In genomic region chr2:133862400-133862977, GRCh38 we compare ENCODE assay signal across 27 cellular contexts.
DNase-seq lines count a peak whose midpoint lies in the region; ATAC-seq and TF ChIP-seq lines count a peak whose summit lies in the region.
"Had no signal": no experiment of that assay in that cellular context is flagged by ENCODE, and none has a peak within 500 bp of the region (broad histone marks: within the 10 kb centered on the region; RNA-seq: fewer than 3 reads in every experiment).

No MANE protein-coding gene starts in this region.

- BruUV-seq in MCF 10A (replicated peaks; lab: Mats Ljungman, UMichigan), result no TSS peak

- H3K36me3 Mint-ChIP-seq in MCF 10A (ENCODE audit: insufficient read depth, unreplicated experiment), result no peaks in the 10 kb centered on the region
- no peaks in the 10 kb centered on the region for H3K36me3 Mint-ChIP-seq in CD4-positive, alpha-beta T cell (ENCODE audit: low read depth)
- H3K36me3 Mint-ChIP-seq: CD8-positive, alpha-beta T cell had no signal

- H3K4me3 Mint-ChIP-seq in MCF 10A (ENCODE audit: unreplicated experiment), result no peak overlapping the region
- no peak overlapping the region for H3K4me3 Mint-ChIP-seq in CD4-positive, alpha-beta T cell
- H3K4me3 Mint-ChIP-seq: CD8-positive, alpha-beta T cell; HFFc6; IgD-negative memory B cell had no signal

- no peak for TF ChIP-seq EP300 in stomach (IDR thresholded peaks at IDR 0.05)

- peaks cover 0 to 6% (median 0%) of the 10 kb centered on the region in 4 donors for H3K4me1 ChIP-seq in stomach
- H3K4me1 ChIP-seq: A549; BLaER1 treated with 17β-estradiol and CSF1 and Interleukin-3, amounts not matched to agents 10 nM and 100 nM; Caco-2; HAP-1 had no signal

- TF ChIP-seq CTCF in fibroblast of the aortic adventitia (IDR thresholded peaks at IDR 0.05; ENCODE audit: insufficient read depth, low read length) (no peak), stomach (IDR thresholded peaks at IDR 0.05) (no peak), MCF 10A (IDR thresholded peaks at IDR 0.05; ENCODE audit: unreplicated experiment) (no peak)
- TF ChIP-seq CTCF in CD4-positive, alpha-beta T cell (IDR thresholded peaks at IDR 0.05), result no peak

- H3K9me3 Mint-ChIP-seq in MCF 10A (ENCODE audit: unreplicated experiment), result peaks cover 8% of the 10 kb centered on the region
- H3K9me3 Mint-ChIP-seq in CD4-positive, alpha-beta T cell, result no peaks in the 10 kb centered on the region
- H3K9me3 Mint-ChIP-seq: CD8-positive, alpha-beta T cell; HFFc6 had no signal

- peaks cover 11% of the 10 kb centered on the region for H3K27me3 Mint-ChIP-seq in MCF 10A (ENCODE audit: insufficient read depth, unreplicated experiment)
- H3K27me3 Mint-ChIP-seq in CD4-positive, alpha-beta T cell, result peaks cover 34% of the 10 kb centered on the region

- H3K4me3 ChIP-seq in fibroblast of the aortic adventitia (ENCODE audit: low read depth, low read length) (no peak overlapping the region), stomach (no peak overlapping the region)
- H3K4me3 ChIP-seq: A549; BLaER1 treated with 17β-estradiol and CSF1 and Interleukin-3, amounts not matched to agents 10 nM and 100 nM; HAP-1 had no signal

- peak; percentile 54 for DNase-seq in HT1080 (ENCODE audit: low read depth)
- DNase-seq in NCI-H2029 treated with DMSO at 0.1 percent for 48 hours (lab: John Stamatoyannopoulos, UW), result peak; percentile 11
- DNase-seq in fibroblast of the aortic adventitia (ENCODE audit: low read depth), result peak; percentile 59
- no peak for DNase-seq in sciatic nerve (ENCODE audit: low spot score)
- no peak for DNase-seq in stomach
- DNase-seq in MCF 10A (ENCODE audit: unreplicated experiment), result no peak
- no peak for DNase-seq in CD4-positive, alpha-beta T cell
- DNase-seq: AML-193; Caco-2; CD8-positive, alpha-beta T cell; GF-D8; GOT3; HFFc6; NCI-H1092 treated with DMSO at 0.1 percent for 48 hours; NCI-H1436; NCI-H187; NCI-H2107; NCI-H524; NCI-H748 treated with DMSO at 0.1 percent for 48 hours; NK-92 treated with Interleukin-12 subunit alpha and Interleukin-12 subunit beta, amount 100 ng/mL, for 24 hours; SHP77 treated with DMSO at 0.1 percent for 48 hours had no signal

- H3K27me3 ChIP-seq in stomach, result no peaks in the 10 kb centered on the region
- no peaks in the 10 kb centered on the region for H3K27me3 ChIP-seq in CD4-positive, alpha-beta T cell (ENCODE audit: control insufficient read depth, insufficient read depth, low read length)
- H3K27me3 ChIP-seq: BLaER1 treated with 17β-estradiol and CSF1 and Interleukin-3, amounts not matched to agents 10 nM and 100 nM had no signal

- 22 to 52% (median 29%) methylated on average over 3 to 4 of the region's 4 CpGs for WGBS in stomach, 5 donors

- intact Hi-C loops in sciatic nerve (cut with DNase I) (no loop called here), stomach (cut with DNase I; ENCODE audit: low total_unique reads) (no loop called here), MCF 10A (cut with micrococcal nuclease) (no loop called here)
- intact Hi-C loops in CD4-positive, alpha-beta T cell (cut with DNase I, micrococcal nuclease), result no loop called here

- no peak for TF ChIP-seq POLR2A in stomach (IDR thresholded peaks at IDR 0.05)

- H3K4me1 Mint-ChIP-seq in MCF 10A (ENCODE audit: insufficient read depth, unreplicated experiment), result no peaks in the 10 kb centered on the region
- H3K4me1 Mint-ChIP-seq in CD4-positive, alpha-beta T cell (ENCODE audit: low read depth), result no peaks in the 10 kb centered on the region
- H3K4me1 Mint-ChIP-seq: IgD-negative memory B cell had no signal

- H3K36me3 ChIP-seq in stomach, result no peaks in the 10 kb centered on the region
- H3K36me3 ChIP-seq: BLaER1 treated with 17β-estradiol and CSF1 and Interleukin-3, amounts not matched to agents 10 nM and 100 nM; HAP-1 had no signal

- H3K9me3 ChIP-seq in stomach, result no peaks in the 10 kb centered on the region
- H3K9me3 ChIP-seq in CD4-positive, alpha-beta T cell (ENCODE audit: control insufficient read depth, low read length), result no peaks in the 10 kb centered on the region
- H3K9me3 ChIP-seq: A549, Caco-2, HAP-1 had no signal

- peak; percentile 26 for ATAC-seq in sciatic nerve
- ATAC-seq in CD4-positive, alpha-beta T cell (ENCODE audit: poor library complexity), result no peak
- ATAC-seq: A549; CD8-positive, alpha-beta T cell had no signal

- no peak overlapping the region for H3K27ac Mint-ChIP-seq in MCF 10A (ENCODE audit: low read depth, unreplicated experiment)
- no peak overlapping the region for H3K27ac Mint-ChIP-seq in CD4-positive, alpha-beta T cell
- H3K27ac Mint-ChIP-seq: CD8-positive, alpha-beta T cell; HFFc6; IgD-negative memory B cell had no signal

- no peak overlapping the region for H3K27ac ChIP-seq in stomach
- no peak overlapping the region for H3K27ac ChIP-seq in CD4-positive, alpha-beta T cell (ENCODE audit: low read depth, low read length)
- H3K27ac ChIP-seq: A549; BLaER1 treated with 17β-estradiol and CSF1 and Interleukin-3, amounts not matched to agents 10 nM and 100 nM; KMS-11; RWPE1 had no signal

- CTCF ChIA-PET in MCF 10A (lab: Yijun Ruan, JAX), result interaction anchor here (0.6 to 4.3 kb wide), 3 partner anchors 18 to 35 kb away, joined by 3 to 21 read pairs (median 6); no protein-coding TSS in a partner anchor
- CTCF ChIA-PET in CD4-positive, alpha-beta T cell (lab: Charles Lee), result no interaction called here

- POLR2A ChIA-PET in MCF 10A (lab: Yijun Ruan, JAX), result no interaction called here
- POLR2A ChIA-PET in CD4-positive, alpha-beta T cell (lab: Charles Lee), result no interaction called here

Comparison
In these comparisons a context has a peak if more than half of its experiments do, and no peak if none do; other contexts are left out.
1. DNase-seq: peak in HT1080 (single experiment), NCI-H2029 treated with DMSO at 0.1 percent for 48 hours (single experiment) and fibroblast of the aortic adventitia (single experiment); none in sciatic nerve (single experiment), stomach (single experiment), MCF 10A (single experiment) and CD4-positive, alpha-beta T cell (0 of 10).